ENCODE assay signal across 30 cellular contexts in the genomic region with DNA sequence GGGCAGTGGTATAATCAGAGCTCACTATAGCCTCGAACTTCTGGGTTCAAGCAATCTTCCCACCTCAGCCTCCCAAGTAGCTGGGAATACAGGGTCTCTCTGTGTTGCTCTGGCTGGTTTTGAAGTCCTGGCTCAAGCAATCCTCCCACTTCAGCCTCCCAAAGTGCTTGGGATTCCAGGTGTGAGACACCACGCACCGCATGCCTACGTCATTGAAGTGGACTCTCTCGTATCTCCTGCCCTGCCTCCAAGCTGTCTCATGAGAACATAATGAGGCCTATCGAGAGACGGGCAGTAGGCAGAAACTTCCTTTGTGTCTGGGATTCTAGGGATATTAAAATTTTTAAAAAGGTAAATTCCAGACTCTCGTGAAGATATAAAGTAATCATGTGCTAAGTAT.
"Had no signal": no experiment of that assay in that cellular context is flagged by ENCODE, and none has a peak within 500 bp of the region (broad histone marks: within the 10 kb centered on the region; RNA-seq: fewer than 3 reads in every experiment).

No MANE protein-coding gene starts in this region.

- H3K36me3 ChIP-seq: adrenal gland, ascending aorta, brain microvascular endothelial cell, breast epithelium, cardiac muscle cell had no signal

- H3K4me3 ChIP-seq: adrenal gland, ascending aorta, body of pancreas, breast epithelium, cardiac muscle cell had no signal

- DNase-seq: activated effector memory CD4-positive, alpha-beta T cell treated with anti-CD3 and anti-CD28 coated beads, Interleukin-2, amount 50 U/mL, for 16 hours; activated effector memory CD4-positive, alpha-beta T cell treated with Interleukin-2 at 50 U/mL for 16 hours; activated gamma-delta T cell; activated gamma-delta T cell treated with Interleukin-2 at 50 U/mL for 16 hours; activated naive CD4-positive, alpha-beta T cell; activated naive CD4-positive, alpha-beta T cell treated with anti-CD3 and anti-CD28 coated beads for 36 hours; activated naive CD4-positive, alpha-beta T cell treated with anti-CD3 and anti-CD28 coated beads, Interleukin-2, amount 10 ng/mL, durations not matched to agents 7 days and 5 days; activated naive CD4-positive, alpha-beta T cell treated with anti-CD3 and anti-CD28 coated beads, Interleukin-2, amount 50 U/mL, for 16 hours; activated naive CD4-positive, alpha-beta T cell treated with Interleukin-2 at 50 U/mL for 16 hours; activated naive CD8-positive, alpha-beta T cell treated with anti-CD3 and anti-CD28 coated beads for 36 hours; activated naive CD8-positive, alpha-beta T cell treated with anti-CD3 and anti-CD28 coated beads, Interleukin-2, amount 10 ng/mL, durations not matched to agents 7 days and 5 days; activated naive CD8-positive, alpha-beta T cell treated with anti-CD3 and anti-CD28 coated beads, Interleukin-2, amount 50 U/mL, for 24 hours; activated T-cell treated with anti-CD3 and anti-CD28 coated beads, Interleukin-2, amount 50 U/mL, for 1 hour; activated T-cell treated with anti-CD3 and anti-CD28 coated beads, Interleukin-2, amount 50 U/mL, for 24 hours; activated T-cell treated with anti-CD3 and anti-CD28 coated beads, Interleukin-2, amount 50 U/mL, for 4 hours; activated T-cell treated with anti-CD3 and anti-CD28 coated beads, Interleukin-2, amount 50 U/mL, for 48 hours; activated T-cell treated with anti-CD3 and anti-CD28 coated beads, Interleukin-2, amount 50 U/mL, for 72 hours; adrenal gland; amniotic stem cell; amygdala; anterior cingulate cortex; aorta; body of pancreas; brain microvascular endothelial cell; caudate nucleus; central memory CD4-positive, alpha-beta T cell; cerebellar nuclear complex had no signal

- H3K9me3 ChIP-seq: adrenal gland, ascending aorta, body of pancreas, breast epithelium had no signal

- H3K27me3 ChIP-seq: adrenal gland, ascending aorta, body of pancreas, brain microvascular endothelial cell, cardiac muscle cell had no signal

- H3K4me1 ChIP-seq: adrenal gland, ascending aorta, body of pancreas, breast epithelium had no signal

- H3K27ac ChIP-seq: adrenal gland, ascending aorta, body of pancreas, brain microvascular endothelial cell, breast epithelium, cardiac muscle cell had no signal
